ENCODE assay signal across 8 cellular contexts in the genomic region with DNA sequence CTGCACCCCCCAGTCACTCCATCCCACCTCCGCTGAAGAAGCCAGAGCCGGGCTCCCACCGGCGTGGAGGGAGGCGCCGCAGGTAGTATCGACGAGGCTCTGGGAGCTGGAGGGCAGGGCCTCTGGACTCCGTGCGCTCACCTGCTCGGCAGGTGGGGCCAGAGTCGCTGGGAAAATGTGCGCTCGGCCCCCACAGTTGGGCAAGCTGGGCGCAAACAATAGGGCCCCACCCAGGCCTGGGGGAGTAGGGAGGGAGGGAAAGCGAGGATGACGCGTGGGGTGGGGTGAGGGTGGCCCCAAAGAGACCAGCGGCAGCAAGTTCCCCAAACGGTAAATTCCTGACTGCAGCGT. TPM values are rescaled to one million over a fixed set of nuclear protein-coding genes. Genes with fewer than 3 reads are reported as not detected.
DNase-seq lines count a peak whose midpoint lies in the region; ATAC-seq, FAIRE-seq and TF ChIP-seq lines count a peak whose summit lies in the region.

No MANE protein-coding gene starts in this region.

- dilution Hi-C loops in keratinocyte (cut with MboI; ENCODE audit: extremely low pct_ligation_motif_present, low sequenced_read_pairs), result no loop called here

- peak overlapping the region; percentile 100 for H3K4me2 ChIP-seq in keratinocyte (ENCODE audit: control insufficient read depth, extremely low read depth, insufficient read depth, low read depth, low read length)

- H3K4me3 ChIP-seq in adipocyte (ENCODE audit: low read length) (peak overlapping the region; percentile 71), keratinocyte (ENCODE audit: control insufficient read depth in 2 of 3, extremely low read depth in 1 of 3, insufficient read depth in 2 of 3, low read depth in 1 of 3, low read length in 3 of 3) (peak overlapping the region; percentile 51 to 91 (median 60))

- intact Hi-C loops in natural killer cell (cut with micrococcal nuclease), result no loop called here

- FAIRE-seq in keratinocyte (lab: Jason Lieb, UNC), result no peak

- H3K36me3 Mint-ChIP-seq in natural killer cell, result no peaks in the 10 kb centered on the region
- H3K36me3 Mint-ChIP-seq in natural killer cell treated with Interleukin-12 subunit alpha and Interleukin-12 subunit beta and Interleukin-15 and Interleukin-18, amount 100 ng/mL, for 72 hours, result no peaks in the 10 kb centered on the region

- H4K20me1 ChIP-seq in keratinocyte (ENCODE audit: control insufficient read depth, extremely low read depth, insufficient read depth, low read length), result peaks cover 18% of the 10 kb centered on the region

- no peak overlapping the region for H2AFZ ChIP-seq in keratinocyte (ENCODE audit: control insufficient read depth, low read length)

- no peaks in the 10 kb centered on the region for H3K9me3 Mint-ChIP-seq in natural killer cell
- H3K9me3 Mint-ChIP-seq in natural killer cell treated with Interleukin-12 subunit alpha and Interleukin-12 subunit beta and Interleukin-15 and Interleukin-18, amount 100 ng/mL, for 72 hours, result no peaks in the 10 kb centered on the region

- no peak for TF ChIP-seq CTCF in natural killer cell (IDR thresholded peaks at IDR 0.05)
- TF ChIP-seq CTCF in keratinocyte (optimal IDR thresholded peaks at IDR 0.05 in 1 of 3, IDR thresholded peaks at IDR 0.05 in 1 of 3, conservative IDR thresholded peaks at IDR 0.05 in 1 of 3; ENCODE audit: extremely low read depth in 1 of 3, insufficient read depth in 2 of 3, low read length in 3 of 3), result peak in 1 of 3 experiments; percentile 52

- H3K9me1 ChIP-seq in keratinocyte (ENCODE audit: control insufficient read depth, extremely low read depth, insufficient read depth, low read length), result peaks cover 7% of the 10 kb centered on the region

- H3K79me2 ChIP-seq in keratinocyte (ENCODE audit: control insufficient read depth, insufficient read depth, low read length), result peaks cover 48% of the 10 kb centered on the region

- H3K36me3 ChIP-seq in adipocyte (ENCODE audit: control insufficient read depth, insufficient read depth, low read length, severe bottlenecking) (no peaks in the 10 kb centered on the region), keratinocyte (ENCODE audit: control insufficient read depth in 2 of 2, extremely low read depth in 1 of 2, insufficient read depth in 2 of 2, low read length in 2 of 2) (peaks cover 6 to 18% of the 10 kb centered on the region in 2 experiments)

- peaks cover 0 to 24% of the 10 kb centered on the region in 2 donors for H3K4me1 Mint-ChIP-seq in natural killer cell
- H3K4me1 Mint-ChIP-seq in natural killer cell treated with Interleukin-12 subunit alpha and Interleukin-12 subunit beta and Interleukin-15 and Interleukin-18, amount 100 ng/mL, for 72 hours (ENCODE audit: low read depth in 2 of 2), result peaks cover 7 to 8% of the 10 kb centered on the region in 2 donors

- H3K27me3 ChIP-seq in adipocyte (replicated peaks; ENCODE audit: control insufficient read depth, insufficient read depth, low read length) (peaks cover 17% of the 10 kb centered on the region), keratinocyte (ENCODE audit: control insufficient read depth, extremely low read depth, insufficient read depth, low read length) (no peaks in the 10 kb centered on the region)

- peak overlapping the region; percentile 71 for H3K4me3 Mint-ChIP-seq in natural killer cell
- no peak overlapping the region for H3K4me3 Mint-ChIP-seq in natural killer cell treated with Interleukin-12 subunit alpha and Interleukin-12 subunit beta and Interleukin-15 and Interleukin-18, amount 100 ng/mL, for 72 hours

- DNase-seq in natural killer cell (no peak), adipocyte (ENCODE audit: low read depth) (no peak), keratinocyte (ENCODE audit: low read depth, low spot score) (no peak), substantia nigra (lab: John Stamatoyannopoulos, UW) (peak in 2 of 49 donors; percentile 15 to 35), HCEC 1CT (no peak)
- no peak for DNase-seq in natural killer cell treated with Interleukin-12 subunit alpha and Interleukin-12 subunit beta and Interleukin-15 and Interleukin-18, amount 100 ng/mL, for 72 hours (ENCODE audit: low spot score)

- no peaks in the 10 kb centered on the region for H3K9me3 ChIP-seq in adipocyte (ENCODE audit: control insufficient read depth, low read length)
- H3K9me3 ChIP-seq in keratinocyte (ENCODE audit: control insufficient read depth, low read depth, low read length), result no peaks in the 10 kb centered on the region

- H3K27ac ChIP-seq in keratinocyte (ENCODE audit: control insufficient read depth, insufficient read depth, low read length), result peak overlapping the region; percentile 85
- H3K27ac ChIP-seq in substantia nigra (ENCODE audit: low read depth, low read length, poor library complexity, severe bottlenecking), result peak overlapping the region; percentile 88

- no peak overlapping the region for H3K27ac Mint-ChIP-seq in natural killer cell
- H3K27ac Mint-ChIP-seq in natural killer cell treated with Interleukin-12 subunit alpha and Interleukin-12 subunit beta and Interleukin-15 and Interleukin-18, amount 100 ng/mL, for 72 hours, result no peak overlapping the region

- ATAC-seq in natural killer cell (no peak), GM19452 (IDR thresholded peaks at IDR 0.05; ENCODE audit: unreplicated experiment) (no peak), HG02885 (IDR thresholded peaks at IDR 0.05; ENCODE audit: poor library complexity, unreplicated experiment) (no peak)
- ATAC-seq in natural killer cell treated with Interleukin-12 subunit alpha and Interleukin-12 subunit beta and Interleukin-15 and Interleukin-18, amount 100 ng/mL, for 72 hours, result no peak

- H3K9ac ChIP-seq in adipocyte (ENCODE audit: low read length) (peak overlapping the region; percentile 25), keratinocyte (ENCODE audit: control insufficient read depth, extremely low read depth, insufficient read depth, low read length) (peak overlapping the region; percentile 90)

- peaks cover 14 to 24% of the 10 kb centered on the region in 2 donors for H3K27me3 Mint-ChIP-seq in natural killer cell (ENCODE audit: low read depth in 2 of 2)
- H3K27me3 Mint-ChIP-seq in natural killer cell treated with Interleukin-12 subunit alpha and Interleukin-12 subunit beta and Interleukin-15 and Interleukin-18, amount 100 ng/mL, for 72 hours, result peaks cover 9 to 16% of the 10 kb centered on the region in 2 donors

- peaks cover 7% of the 10 kb centered on the region for H3K4me1 ChIP-seq in adipocyte (ENCODE audit: control insufficient read depth, insufficient read depth, low read length)
- H3K4me1 ChIP-seq in keratinocyte (ENCODE audit: control insufficient read depth, extremely low read depth, insufficient read depth, low read length), result peaks cover 55% of the 10 kb centered on the region

RNA-seq across cellular contexts. Expression of gene JUP, which starts 0.7 kb away (rescaled TPM):
- total RNA-seq in natural killer cell, result 10 to 100 TPM in 1 of 3 donors, 1 to 10 TPM in 2; 1.8 to 12.1 (median 2.0) TPM
- 1 to 10 TPM in 1 of 2 donors, under 1 TPM in 1; 0.14 to 1.0 TPM for total RNA-seq in natural killer cell treated with Interleukin-12 subunit alpha and Interleukin-12 subunit beta and Interleukin-15 and Interleukin-18, amount 100 ng/mL, for 72 hours
- 152 to 261 TPM (median 192 TPM) in 3 replicates for polyA plus RNA-seq in keratinocyte
- polyA plus RNA-seq in keratinocyte (2011; ENCODE audit: low read depth), result 318 TPM
- polyA plus RNA-seq in keratinocyte (2011; cell fraction: cytosol; rRNA removed), result 272 and 540 TPM in 2 replicates
- 428 and 649 TPM in 2 replicates for polyA plus RNA-seq in keratinocyte (2011; cell fraction: nucleus; rRNA removed)
- polyA plus RNA-seq in keratinocyte (2012; ENCODE audit: low replicate concordance), result 597 and 1,055 TPM in 2 replicates
- 297 to 1,322 TPM (median 395 TPM) in 3 replicates for polyA minus RNA-seq in keratinocyte
- polyA minus RNA-seq in keratinocyte (2011; cell fraction: cytosol; rRNA and poly(A)+ RNA removed), result 688 TPM
- polyA minus RNA-seq in keratinocyte (2011; cell fraction: nucleus; rRNA and poly(A)+ RNA removed), result 540 and 556 TPM in 2 replicates

RNA-seq across cellular contexts. Expression of gene P3H4, which starts 25.9 kb away (rescaled TPM):
- total RNA-seq in natural killer cell, result 1 to 10 TPM; 6.9 to 8.9 (median 7.5) TPM
- total RNA-seq in natural killer cell treated with Interleukin-12 subunit alpha and Interleukin-12 subunit beta and Interleukin-15 and Interleukin-18, amount 100 ng/mL, for 72 hours, result 1 to 10 TPM; 1.8 to 5.2 TPM
- polyA plus RNA-seq in keratinocyte, result 4.2 to 8.4 TPM (median 5.9 TPM) in 3 replicates
- polyA plus RNA-seq in keratinocyte (2011; ENCODE audit: low read depth), result 6.9 TPM
- 2.3 and 4.9 TPM in 2 replicates for polyA plus RNA-seq in keratinocyte (2011; cell fraction: cytosol; rRNA removed)
- 9.6 and 11.8 TPM in 2 replicates for polyA plus RNA-seq in keratinocyte (2011; cell fraction: nucleus; rRNA removed)
- polyA plus RNA-seq in keratinocyte (2012; ENCODE audit: low replicate concordance), result 5.0 and 6.3 TPM in 2 replicates
- polyA minus RNA-seq in keratinocyte, result 2.3 to 8.0 TPM (median 4.4 TPM) in 3 replicates
- 18.4 TPM for polyA minus RNA-seq in keratinocyte (2011; cell fraction: cytosol; rRNA and poly(A)+ RNA removed)
- polyA minus RNA-seq in keratinocyte (2011; cell fraction: nucleus; rRNA and poly(A)+ RNA removed), result 9.0 and 12.2 TPM in 2 replicates

RNA-seq across cellular contexts. Expression of gene FKBP10, which starts 27.0 kb away (rescaled TPM):
- 1 to 10 TPM; 5.6 to 8.8 (median 6.0) TPM for total RNA-seq in natural killer cell
- total RNA-seq in natural killer cell treated with Interleukin-12 subunit alpha and Interleukin-12 subunit beta and Interleukin-15 and Interleukin-18, amount 100 ng/mL, for 72 hours, result under 1 TPM; 0.64 to 0.74 TPM
- polyA plus RNA-seq in keratinocyte, result 0.37 to 0.73 TPM (median 0.38 TPM) in 3 replicates
- 1.3 TPM for polyA plus RNA-seq in keratinocyte (2011; ENCODE audit: low read depth)
- 0.29 and 0.32 TPM in 2 replicates for polyA plus RNA-seq in keratinocyte (2011; cell fraction: cytosol; rRNA removed)
- 1.6 and 2.1 TPM in 2 replicates for polyA plus RNA-seq in keratinocyte (2011; cell fraction: nucleus; rRNA removed)
- polyA plus RNA-seq in keratinocyte (2012; ENCODE audit: low replicate concordance), result 0.14 and 0.62 TPM in 2 replicates
- 0.13 to 4.1 TPM (median 2.9 TPM) in 3 replicates for polyA minus RNA-seq in keratinocyte
- polyA minus RNA-seq in keratinocyte (2011; cell fraction: cytosol; rRNA and poly(A)+ RNA removed), result 0.96 TPM
- 1.2 and 1.8 TPM in 2 replicates for polyA minus RNA-seq in keratinocyte (2011; cell fraction: nucleus; rRNA and poly(A)+ RNA removed)

RNA-seq across cellular contexts. Expression of gene NT5C3B, which starts 50.2 kb away (rescaled TPM):
- total RNA-seq in natural killer cell, result 1 to 10 TPM; 9.1 to 10.0 (median 9.8) TPM
- 10 to 100 TPM; 18.8 to 49.4 TPM for total RNA-seq in natural killer cell treated with Interleukin-12 subunit alpha and Interleukin-12 subunit beta and Interleukin-15 and Interleukin-18, amount 100 ng/mL, for 72 hours
- polyA plus RNA-seq in keratinocyte, result 83.4 to 109 TPM (median 92.7 TPM) in 3 replicates
- polyA plus RNA-seq in keratinocyte (2011; ENCODE audit: low read depth), result 23.5 TPM
- 88.8 and 118 TPM in 2 replicates for polyA plus RNA-seq in keratinocyte (2011; cell fraction: cytosol; rRNA removed)
- 51.1 and 67.8 TPM in 2 replicates for polyA plus RNA-seq in keratinocyte (2011; cell fraction: nucleus; rRNA removed)
- polyA plus RNA-seq in keratinocyte (2012; ENCODE audit: low replicate concordance), result 38.5 and 66.6 TPM in 2 replicates
- 40.2 to 86.1 TPM (median 53.5 TPM) in 3 replicates for polyA minus RNA-seq in keratinocyte
- 57.6 TPM for polyA minus RNA-seq in keratinocyte (2011; cell fraction: cytosol; rRNA and poly(A)+ RNA removed)
- polyA minus RNA-seq in keratinocyte (2011; cell fraction: nucleus; rRNA and poly(A)+ RNA removed), result 10.2 and 19.1 TPM in 2 replicates

RNA-seq across cellular contexts. Expression of gene HAP1, which starts 51.4 kb away (rescaled TPM):
- total RNA-seq in natural killer cell, result not detected
- total RNA-seq in natural killer cell treated with Interleukin-12 subunit alpha and Interleukin-12 subunit beta and Interleukin-15 and Interleukin-18, amount 100 ng/mL, for 72 hours, result not detected
- 0.95 to 2.3 TPM (median 1.6 TPM) in 3 replicates for polyA plus RNA-seq in keratinocyte
- polyA plus RNA-seq in keratinocyte (2011; ENCODE audit: low read depth), result 5.9 TPM
- 0.95 and 1.3 TPM in 2 replicates for polyA plus RNA-seq in keratinocyte (2011; cell fraction: cytosol; rRNA removed)
- 11.3 and 11.7 TPM in 2 replicates for polyA plus RNA-seq in keratinocyte (2011; cell fraction: nucleus; rRNA removed)
- 1.2 and 8.8 TPM in 2 replicates for polyA plus RNA-seq in keratinocyte (2012; ENCODE audit: low replicate concordance)
- polyA minus RNA-seq in keratinocyte, result 0.66 to 1.2 TPM (median 0.80 TPM) in 3 replicates
- not detected for polyA minus RNA-seq in keratinocyte (2011; cell fraction: cytosol; rRNA and poly(A)+ RNA removed)
- 1.3 and 1.8 TPM in 2 replicates for polyA minus RNA-seq in keratinocyte (2011; cell fraction: nucleus; rRNA and poly(A)+ RNA removed)
